In genomic region chr4:88188738-88189417, GRCh38 we compare ENCODE assay signal across 21 cellular contexts. TPM values are rescaled to one million over a fixed set of nuclear protein-coding genes. Genes with fewer than 3 reads are reported as not detected.
"Had no signal": no experiment of that assay in that cellular context is flagged by ENCODE, and none has a peak within 500 bp of the region (broad histone marks: within the 10 kb centered on the region; RNA-seq: fewer than 3 reads in every experiment).

No MANE protein-coding gene starts in this region.

- H3K27ac ChIP-seq: cardiac muscle cell, SK-N-MC, suprapubic skin had no signal

- H3K36me3 Mint-ChIP-seq: activated naive CD8-positive, alpha-beta T cell; type B pancreatic cell had no signal

- H3K4me3 Mint-ChIP-seq: activated naive CD8-positive, alpha-beta T cell; activated T-cell treated with anti-CD3 and anti-CD28 coated beads, Interleukin-2, amount 50 U/mL, for 4 hours; dendritic cell treated with granulocyte-macrophage colony-stimulating factor and Interleukin-4, amounts not matched to agents 40 ng/mL and 50 ng/mL, for 4 days; nephron; stimulated activated naive CD8-positive, alpha-beta T cell treated with anti-CD3 and anti-CD28 coated beads, Interleukin-15, amount 100 ng/mL, for 72 hours; type B pancreatic cell had no signal

- H3K27me3 ChIP-seq: cardiac muscle cell, suprapubic skin had no signal

- H3K9me3 ChIP-seq: suprapubic skin had no signal

- ATAC-seq: activated T-cell treated with anti-CD3 and anti-CD28 coated beads, Interleukin-2, amount 50 U/mL, for 4 hours; left lobe of liver; stimulated activated naive CD8-positive, alpha-beta T cell treated with anti-CD3 and anti-CD28 coated beads, Interleukin-15, amount 100 ng/mL, for 72 hours had no signal

- H3K27me3 Mint-ChIP-seq: activated naive CD8-positive, alpha-beta T cell; dendritic cell treated with granulocyte-macrophage colony-stimulating factor and Interleukin-4, amounts not matched to agents 40 ng/mL and 50 ng/mL, for 4 days; stimulated activated naive CD8-positive, alpha-beta T cell treated with anti-CD3 and anti-CD28 coated beads, Interleukin-15, amount 100 ng/mL, for 72 hours; type B pancreatic cell had no signal

- H3K4me3 ChIP-seq: cardiac muscle cell, lung, SK-N-MC, suprapubic skin had no signal

- H3K9me3 Mint-ChIP-seq: activated T-cell treated with anti-CD3 and anti-CD28 coated beads, Interleukin-2, amount 50 U/mL, for 4 hours; dendritic cell treated with granulocyte-macrophage colony-stimulating factor and Interleukin-4, amounts not matched to agents 40 ng/mL and 50 ng/mL, for 4 days; stimulated activated naive CD8-positive, alpha-beta T cell treated with anti-CD3 and anti-CD28 coated beads, Interleukin-15, amount 100 ng/mL, for 72 hours; type B pancreatic cell had no signal

- DNase-seq: activated CD4-positive, alpha-beta T cell treated with anti-CD3 and anti-CD28 coated beads, Interleukin-2, amount 50 U/mL, for 48 hours; activated CD4-positive, CD25-positive, alpha-beta regulatory T cell; activated gamma-delta T cell; activated T-cell treated with anti-CD3 and anti-CD28 coated beads, Interleukin-2, amount 50 U/mL, for 4 hours; effector CD8-positive, alpha-beta T cell; foreskin fibroblast; hypothalamus; islet precursor cell; midbrain; nucleus accumbens; SHP77; stimulated activated naive CD8-positive, alpha-beta T cell treated with anti-CD3 and anti-CD28 coated beads, Interleukin-15, amount 100 ng/mL, for 72 hours had no signal

- H3K4me1 Mint-ChIP-seq: nephron; stimulated activated naive CD8-positive, alpha-beta T cell treated with anti-CD3 and anti-CD28 coated beads, Interleukin-15, amount 100 ng/mL, for 72 hours had no signal

- H3K4me1 ChIP-seq: suprapubic skin had no signal

- H3K36me3 ChIP-seq: cardiac muscle cell, suprapubic skin had no signal

- H3K27ac Mint-ChIP-seq: activated naive CD8-positive, alpha-beta T cell; dendritic cell treated with granulocyte-macrophage colony-stimulating factor and Interleukin-4, amounts not matched to agents 40 ng/mL and 50 ng/mL, for 4 days; nephron; stimulated activated naive CD8-positive, alpha-beta T cell treated with anti-CD3 and anti-CD28 coated beads, Interleukin-15, amount 100 ng/mL, for 72 hours; type B pancreatic cell had no signal

RNA-seq across cellular contexts. Expression of gene ABCG2, which starts 30.4 kb away (rescaled TPM):
- total RNA-seq: cardiac muscle cell had no signal
- polyA plus RNA-seq: cardiac muscle cell had no signal
